ENCODE assay signal across 25 cellular contexts in genomic region chr6:143468026-143468425, GRCh38.
"Had no signal": no experiment of that assay in that cellular context is flagged by ENCODE, and none has a peak within 500 bp of the region (broad histone marks: within the 10 kb centered on the region; RNA-seq: fewer than 3 reads in every experiment).

No MANE protein-coding gene starts in this region.

- H3K27ac ChIP-seq: left lung, lower lobe of right lung, neural progenitor cell, neutrophil, ovary, right atrium auricular region, right lobe of liver, tibial nerve, uterus had no signal

- ATAC-seq: left colon; left lung; lower lobe of right lung; natural killer cell; right lobe of liver; stimulated activated memory B cell treated with anti-CD40 and anti-IgM and Interleukin-4, amounts not matched to agents 10 μg/mL and 1 μg/mL and 100 μg/mL, for 72 hours; stimulated activated naive CD8-positive, alpha-beta T cell treated with anti-CD3 and anti-CD28 coated beads, Interleukin-15, amount 100 ng/mL, for 72 hours had no signal

- H3K27me3 ChIP-seq: left lung, neural progenitor cell, neutrophil, ovary, right atrium auricular region, right lobe of liver, tibial nerve, uterus had no signal

- H3K4me2 ChIP-seq: neural progenitor cell, smooth muscle cell had no signal

- DNase-seq: kidney glomerular epithelial cell; left colon; left lung; lower lobe of right lung; mesendoderm; naive B cell; natural killer cell; nephron progenitor cell; occipital lobe; ovary; right lobe of liver; stimulated activated CD4-positive, alpha-beta T cell treated with anti-CD3 and anti-CD28 coated beads, Interleukin-1b, Interleukin-23, amount 100 ng/mL, for 48 hours; stimulated activated CD4-positive, alpha-beta T cell treated with anti-CD3 and anti-CD28 coated beads, Interleukin-2, amount 100 ng/mL, for 48 hours; stimulated activated CD4-positive, alpha-beta T cell treated with anti-CD3 and anti-CD28 coated beads, Interleukin-4, amount 100 ng/mL, for 4 hours; stimulated activated CD8-positive, alpha-beta memory T cell treated with anti-CD3 and anti-CD28 coated beads, Interleukin-4, amount 100 ng/mL, for 48 hours; stimulated activated naive CD4-positive, alpha-beta T cell treated with Interleukin-2 at 50 U/mL for 16 hours; stimulated activated naive CD8-positive, alpha-beta T cell treated with anti-CD3 and anti-CD28 coated beads, Interleukin-15, amount 100 ng/mL, for 72 hours; substantia nigra; uterus had no signal

- H3K9ac ChIP-seq: neural progenitor cell had no signal

- H2AFZ ChIP-seq: neural progenitor cell had no signal

- H3K9me3 ChIP-seq: left lung, lower lobe of right lung, neutrophil, ovary, right atrium auricular region, right lobe of liver, tibial nerve, uterus had no signal

- H3K4me1 ChIP-seq: left lung, lower lobe of right lung, neural progenitor cell, right atrium auricular region, right lobe of liver, tibial nerve, uterus had no signal

- H3K36me3 ChIP-seq: neural progenitor cell, ovary, uterus had no signal

- H3K4me3 ChIP-seq: left lung, lower lobe of right lung, neural progenitor cell, ovary, right atrium auricular region, right lobe of liver, smooth muscle cell, tibial nerve, uterus had no signal
